30 cellular contexts compared by ENCODE assay signal in the genomic region with DNA sequence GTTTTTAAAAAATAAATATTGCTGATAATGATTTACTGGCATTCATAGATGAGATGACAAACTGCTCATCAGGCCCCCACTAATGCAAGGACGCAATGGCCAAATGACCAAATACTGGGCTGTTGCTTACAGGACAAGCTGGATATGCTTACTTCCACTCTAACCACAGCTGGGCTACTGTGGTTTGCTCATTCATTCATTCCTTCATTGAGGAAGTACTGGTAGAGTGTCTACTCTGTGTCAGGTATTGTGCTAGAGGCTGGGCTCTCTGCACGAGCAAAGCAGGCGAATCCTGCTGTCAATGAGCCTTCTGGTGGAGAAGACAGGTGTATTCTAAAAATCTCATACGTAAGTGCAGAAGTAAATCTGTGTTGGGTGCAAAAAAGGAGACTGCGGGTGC.
"Had no signal": no experiment of that assay in that cellular context is flagged by ENCODE, and none has a peak within 500 bp of the region (broad histone marks: within the 10 kb centered on the region; RNA-seq: fewer than 3 reads in every experiment).

No MANE protein-coding gene starts in this region.

- DNase-seq: activated CD4-positive, alpha-beta memory T cell treated with anti-CD3 and anti-CD28 coated beads for 36 hours; activated CD4-positive, alpha-beta T cell treated with anti-CD3 and anti-CD28 coated beads for 36 hours; activated CD4-positive, alpha-beta T cell treated with anti-CD3 and anti-CD28 coated beads, Interleukin-2, amount 10 ng/mL, durations not matched to agents 24 days and 14 days; activated CD4-positive, CD25-positive, alpha-beta regulatory T cell; activated CD4-positive, CD25-positive, alpha-beta regulatory T cell treated with anti-CD3 and anti-CD28 coated beads, Interleukin-2, amount 50 U/mL, for 72 hours; activated CD8-positive, alpha-beta memory T cell treated with anti-CD3 and anti-CD28 coated beads, Interleukin-2, amount 10 ng/mL, durations not matched to agents 7 days and 5 days; activated CD8-positive, alpha-beta memory T cell treated with anti-CD3 and anti-CD28 coated beads, Interleukin-2, amount 50 U/mL, for 4 hours; activated CD8-positive, alpha-beta T cell treated with anti-CD3 and anti-CD28 coated beads, Interleukin-2, amount 10 ng/mL, durations not matched to agents 7 days and 5 days; activated gamma-delta T cell; activated naive CD4-positive, alpha-beta T cell; activated naive CD4-positive, alpha-beta T cell treated with anti-CD3 and anti-CD28 coated beads, Interleukin-2, amount 10 ng/mL, durations not matched to agents 7 days and 5 days; activated naive CD8-positive, alpha-beta T cell treated with anti-CD3 and anti-CD28 coated beads, Interleukin-2, amount 10 ng/mL, durations not matched to agents 7 days and 5 days; activated T-cell treated with anti-CD3 and anti-CD28 coated beads, Interleukin-2, amount 50 U/mL, for 24 hours; activated T-cell treated with anti-CD3 and anti-CD28 coated beads, Interleukin-2, amount 50 U/mL, for 72 hours; central memory CD4-positive, alpha-beta T cell; cerebellar nuclear complex; colonic mucosa; effector CD8-positive, alpha-beta T cell; esophagus squamous epithelium; foreskin melanocyte; heart right ventricle had no signal

- H3K4me2 ChIP-seq: hepatocyte had no signal

- ATAC-seq: activated CD4-positive, alpha-beta T cell treated with anti-CD3 and anti-CD28 coated beads for 36 hours; activated CD8-positive, alpha-beta memory T cell treated with anti-CD3 and anti-CD28 coated beads, Interleukin-2, amount 10 ng/mL, durations not matched to agents 7 days and 5 days; activated CD8-positive, alpha-beta T cell treated with anti-CD3 and anti-CD28 coated beads, Interleukin-2, amount 10 ng/mL, durations not matched to agents 7 days and 5 days; activated naive CD4-positive, alpha-beta T cell treated with anti-CD3 and anti-CD28 coated beads, Interleukin-2, amount 50 U/mL, for 72 hours; activated T-cell treated with anti-CD3 and anti-CD28 coated beads, Interleukin-2, amount 50 U/mL, for 72 hours; gastroesophageal sphincter; heart right ventricle had no signal

- H3K27me3 ChIP-seq: ascending aorta, breast epithelium, cardiac muscle cell, colonic mucosa, esophagus squamous epithelium, gastroesophageal sphincter, heart right ventricle, hepatocyte had no signal

- H3K36me3 ChIP-seq: ascending aorta, breast epithelium, cardiac muscle cell, colonic mucosa, esophagus squamous epithelium, gastroesophageal sphincter, heart right ventricle had no signal

- H3K27ac ChIP-seq: ascending aorta, breast epithelium, cardiac muscle cell, colonic mucosa, epithelial cell of prostate, esophagus squamous epithelium, gastroesophageal sphincter, heart right ventricle, hepatocyte had no signal

- FAIRE-seq: endometrium, endothelial cell of umbilical vein had no signal

- H3K4me3 ChIP-seq: ascending aorta, breast epithelium, cardiac muscle cell, colonic mucosa, esophagus squamous epithelium, gastroesophageal sphincter, heart right ventricle, hepatocyte had no signal

- H3K4me1 ChIP-seq: breast epithelium, colonic mucosa had no signal

- H3K9me3 ChIP-seq: ascending aorta, breast epithelium, colonic mucosa, esophagus squamous epithelium, gastroesophageal sphincter, heart right ventricle had no signal

- H3K79me2 ChIP-seq: hepatocyte had no signal

- H2AFZ ChIP-seq: hepatocyte had no signal
